In the genomic region with DNA sequence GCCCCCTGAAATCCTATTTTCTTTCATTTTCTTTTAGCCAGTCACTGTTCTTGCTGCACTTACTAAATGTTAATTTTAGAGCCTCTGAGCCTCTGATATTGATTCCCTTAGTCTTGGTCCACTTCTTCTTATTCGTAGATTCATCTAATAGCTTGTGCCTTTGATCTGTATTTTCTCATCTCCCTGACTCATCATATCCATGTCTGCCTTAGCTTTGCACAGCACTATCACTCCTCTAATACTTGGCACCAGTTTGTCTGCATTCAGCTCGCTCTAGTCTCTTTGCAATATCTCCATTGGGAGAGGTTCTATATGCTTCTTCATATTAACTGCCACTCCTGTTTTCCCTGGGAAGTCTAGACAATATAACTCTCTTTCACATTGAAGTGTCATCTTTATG, we compare ENCODE assay signal across 29 cellular contexts.
"Had no signal": no experiment of that assay in that cellular context is flagged by ENCODE, and none has a peak within 500 bp of the region (broad histone marks: within the 10 kb centered on the region; RNA-seq: fewer than 3 reads in every experiment).

No MANE protein-coding gene starts in this region.

- H3K27ac ChIP-seq: left lung, lower lobe of right lung, neutrophil, right atrium auricular region, right lobe of liver, stomach, testis, thyroid gland, transverse colon, upper lobe of left lung, vagina had no signal

- H3K36me3 Mint-ChIP-seq: immature natural killer cell; naive thymus-derived CD8-positive, alpha-beta T cell; stimulated activated naive B cell treated with anti-CD40 and anti-IgM and Interleukin-4, amounts not matched to agents 10 μg/mL and 1 μg/mL and 100 μg/mL, for 72 hours had no signal

- H3K4me3 Mint-ChIP-seq: immature natural killer cell; naive thymus-derived CD8-positive, alpha-beta T cell; nephron; neural crest cell; stimulated activated naive B cell treated with anti-CD40 and anti-IgM and Interleukin-4, amounts not matched to agents 10 μg/mL and 1 μg/mL and 100 μg/mL, for 72 hours had no signal

- H3K4me3 ChIP-seq: left lung, lower lobe of right lung, right atrium auricular region, right lobe of liver, stomach, testis, thyroid gland, transverse colon, upper lobe of left lung, vagina had no signal

- ATAC-seq: left lung; lower lobe of right lung; naive thymus-derived CD8-positive, alpha-beta T cell; right lobe of liver; stimulated activated naive B cell treated with anti-CD40 and anti-IgM and Interleukin-4, amounts not matched to agents 10 μg/mL and 1 μg/mL and 100 μg/mL, for 72 hours; stimulated activated naive CD8-positive, alpha-beta T cell treated with anti-CD3 and anti-CD28 coated beads, Interleukin-15, Interleukin-2, amounts not matched to agents 100 U/mL and 50 U/mL, for 24 hours had no signal

- H3K36me3 ChIP-seq: left lung, lower lobe of right lung, neutrophil, right atrium auricular region, right lobe of liver, stomach, thyroid gland, transverse colon, upper lobe of left lung, vagina had no signal

- FAIRE-seq: islet of Langerhans, kidney had no signal

- H3K27me3 ChIP-seq: left lung, neutrophil, right atrium auricular region, right lobe of liver, stomach, testis, thyroid gland, transverse colon, upper lobe of left lung, vagina had no signal

- DNase-seq: hypothalamus; immature natural killer cell; kidney; left colon; left lung; lower lobe of right lung; mammary epithelial cell; mesenchymal stem cell; naive thymus-derived CD8-positive, alpha-beta T cell; occipital lobe; right lobe of liver; stimulated activated CD4-positive, alpha-beta T cell treated with anti-CD3 and anti-CD28 coated beads, Interleukin-12 subunit alpha, Interleukin-12 subunit beta, amount 100 ng/mL, for 4 hours; stimulated activated CD4-positive, alpha-beta T cell treated with anti-CD3 and anti-CD28 coated beads, Interleukin-15, amount 100 ng/mL, for 24 hours; stimulated activated CD4-positive, alpha-beta T cell treated with anti-CD3 and anti-CD28 coated beads, Interleukin-2, amount 100 ng/mL, for 24 hours; stimulated activated CD4-positive, alpha-beta T cell treated with anti-CD3 and anti-CD28 coated beads, Interleukin-4, amount 100 ng/mL, for 1 hour; stimulated activated naive B cell treated with anti-CD40 and anti-IgM and Interleukin-4, amounts not matched to agents 10 μg/mL and 1 μg/mL and 100 μg/mL, for 72 hours; stimulated activated naive CD8-positive, alpha-beta T cell treated with anti-CD3 and anti-CD28 coated beads, Interleukin-15, Interleukin-2, amounts not matched to agents 100 U/mL and 50 U/mL, for 24 hours; stomach; testis; thyroid gland; transverse colon; upper lobe of left lung had no signal

- H3K9me3 ChIP-seq: left lung, lower lobe of right lung, neutrophil, right atrium auricular region, right lobe of liver, stomach, testis, thyroid gland, transverse colon, upper lobe of left lung, vagina had no signal

- H3K4me1 ChIP-seq: left lung, lower lobe of right lung, right atrium auricular region, right lobe of liver, stomach, testis, thyroid gland, transverse colon, upper lobe of left lung had no signal

- H3K4me1 Mint-ChIP-seq: immature natural killer cell; neural crest cell; stimulated activated naive B cell treated with anti-CD40 and anti-IgM and Interleukin-4, amounts not matched to agents 10 μg/mL and 1 μg/mL and 100 μg/mL, for 72 hours had no signal

- H3K27me3 Mint-ChIP-seq: progenitor cell of endocrine pancreas had no signal

- H3K27ac Mint-ChIP-seq: immature natural killer cell; naive thymus-derived CD8-positive, alpha-beta T cell; progenitor cell of endocrine pancreas; stimulated activated naive B cell treated with anti-CD40 and anti-IgM and Interleukin-4, amounts not matched to agents 10 μg/mL and 1 μg/mL and 100 μg/mL, for 72 hours had no signal

- H3K9me3 Mint-ChIP-seq: naive thymus-derived CD8-positive, alpha-beta T cell; nephron; neural crest cell; stimulated activated naive B cell treated with anti-CD40 and anti-IgM and Interleukin-4, amounts not matched to agents 10 μg/mL and 1 μg/mL and 100 μg/mL, for 72 hours had no signal
